In the genomic region with DNA sequence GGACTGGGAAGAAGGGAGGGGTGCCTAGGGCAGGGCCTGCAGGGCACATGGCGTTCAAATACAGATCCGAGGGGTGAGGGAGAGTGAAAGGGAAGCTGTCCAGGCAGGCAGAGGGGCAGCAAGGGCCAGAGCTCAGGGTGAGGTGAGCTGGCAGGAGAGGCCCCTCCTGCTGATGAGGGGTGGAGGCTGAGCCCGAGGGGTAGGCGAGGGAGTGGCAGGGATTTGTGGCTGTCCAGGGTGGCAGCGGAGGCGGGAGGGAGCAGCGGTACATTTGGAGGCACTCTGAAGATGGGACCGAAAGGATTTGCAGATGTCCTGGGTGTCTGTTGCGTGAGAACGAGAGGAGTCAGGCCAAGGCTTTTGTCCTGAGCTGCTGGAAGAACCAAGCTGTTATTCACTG, we compare ENCODE assay signal across 19 cellular contexts. TPM values are rescaled to one million over a fixed set of nuclear protein-coding genes. Genes with fewer than 3 reads are reported as not detected.
"Had no signal": no experiment of that assay in that cellular context is flagged by ENCODE, and none has a peak within 500 bp of the region (broad histone marks: within the 10 kb centered on the region; RNA-seq: fewer than 3 reads in every experiment).

No MANE protein-coding gene starts in this region.

- H3K27me3 Mint-ChIP-seq: effector memory CD8-positive, alpha-beta T cell; stimulated activated naive CD8-positive, alpha-beta T cell treated with anti-CD3 and anti-CD28 coated beads, Interleukin-15, Interleukin-2, amounts not matched to agents 100 ng/mL and 50 ng/mL, for 24 hours had no signal

- H3K9me3 Mint-ChIP-seq: activated naive CD4-positive, alpha-beta T cell treated with anti-CD3 and anti-CD28 coated beads for 36 hours; activated T-helper 2 cell treated with anti-CD3 and anti-CD28 coated beads, Interferon-gamma antibody, Interleukin-2, Interleukin-4, amounts not matched to agents 10 μg/mL and 5 μg/mL and 100 μg/mL, durations not matched to agents 14 hours and 24 hours and 36 hours; effector memory CD8-positive, alpha-beta T cell; natural killer cell treated with Interleukin-12 subunit alpha and Interleukin-12 subunit beta and Interleukin-15 and Interleukin-18, amount 100 ng/mL, for 72 hours had no signal

- DNase-seq: activated CD4-positive, alpha-beta T cell treated with anti-CD3 and anti-CD28 coated beads for 1 hour; activated CD4-positive, alpha-beta T cell treated with anti-CD3 and anti-CD28 coated beads, Interleukin-2, amount 50 U/mL, for 48 hours; activated CD8-positive, alpha-beta memory T cell treated with anti-CD3 and anti-CD28 coated beads, Interleukin-2, amount 10 ng/mL, durations not matched to agents 7 days and 5 days; activated naive CD4-positive, alpha-beta T cell treated with anti-CD3 and anti-CD28 coated beads for 36 hours; activated naive CD8-positive, alpha-beta T cell treated with anti-CD3 and anti-CD28 coated beads, Interleukin-2, amount 50 U/mL, for 24 hours; activated T-cell treated with anti-CD3 and anti-CD28 coated beads, Interleukin-2, amount 50 U/mL, for 1 hour; cerebellar nuclear complex; dermis blood vessel endothelial cell; effector memory CD8-positive, alpha-beta T cell; SW 1271 had no signal

- H3K27ac ChIP-seq: breast epithelium, epithelial cell of prostate, right lobe of liver, upper lobe of right lung had no signal

- H3K4me1 ChIP-seq: right lobe of liver, upper lobe of right lung had no signal

- ATAC-seq: activated CD8-positive, alpha-beta memory T cell treated with anti-CD3 and anti-CD28 coated beads, Interleukin-2, amount 10 ng/mL, durations not matched to agents 7 days and 5 days; activated naive CD8-positive, alpha-beta T cell treated with anti-CD3 and anti-CD28 coated beads, Interleukin-2, amount 50 U/mL, for 24 hours; effector memory CD8-positive, alpha-beta T cell; left lobe of liver; natural killer cell treated with Interleukin-12 subunit alpha and Interleukin-12 subunit beta and Interleukin-15 and Interleukin-18, amount 100 ng/mL, for 72 hours; right lobe of liver; upper lobe of right lung had no signal

- H3K36me3 Mint-ChIP-seq: activated CD8-positive, alpha-beta memory T cell treated with anti-CD3 and anti-CD28 coated beads, Interleukin-2, amount 10 ng/mL, durations not matched to agents 7 days and 5 days; natural killer cell treated with Interleukin-12 subunit alpha and Interleukin-12 subunit beta and Interleukin-15 and Interleukin-18, amount 100 ng/mL, for 72 hours had no signal

- H3K36me3 ChIP-seq: breast epithelium, right lobe of liver, upper lobe of right lung had no signal

- H3K27ac Mint-ChIP-seq: activated CD8-positive, alpha-beta memory T cell treated with anti-CD3 and anti-CD28 coated beads, Interleukin-2, amount 10 ng/mL, durations not matched to agents 7 days and 5 days; activated naive CD4-positive, alpha-beta T cell treated with anti-CD3 and anti-CD28 coated beads for 36 hours; activated naive CD8-positive, alpha-beta T cell treated with anti-CD3 and anti-CD28 coated beads, Interleukin-2, amount 50 U/mL, for 24 hours; activated T-helper 2 cell treated with anti-CD3 and anti-CD28 coated beads, Interferon-gamma antibody, Interleukin-2, Interleukin-4, amounts not matched to agents 10 μg/mL and 5 μg/mL and 100 μg/mL, durations not matched to agents 14 hours and 24 hours and 36 hours; effector memory CD8-positive, alpha-beta T cell; natural killer cell treated with Interleukin-12 subunit alpha and Interleukin-12 subunit beta and Interleukin-15 and Interleukin-18, amount 100 ng/mL, for 72 hours; stimulated activated naive CD8-positive, alpha-beta T cell treated with anti-CD3 and anti-CD28 coated beads, Interleukin-15, Interleukin-2, amounts not matched to agents 100 ng/mL and 50 ng/mL, for 24 hours had no signal

- H3K9me3 ChIP-seq: breast epithelium, right lobe of liver, upper lobe of right lung had no signal

- H3K4me2 ChIP-seq: smooth muscle cell had no signal

- H3K27me3 ChIP-seq: breast epithelium, right lobe of liver, upper lobe of right lung had no signal

- H3K4me3 ChIP-seq: breast epithelium, right lobe of liver, smooth muscle cell, upper lobe of right lung had no signal

- H3K4me3 Mint-ChIP-seq: activated CD8-positive, alpha-beta memory T cell treated with anti-CD3 and anti-CD28 coated beads, Interleukin-2, amount 10 ng/mL, durations not matched to agents 7 days and 5 days; activated naive CD4-positive, alpha-beta T cell treated with anti-CD3 and anti-CD28 coated beads for 36 hours; activated naive CD8-positive, alpha-beta T cell treated with anti-CD3 and anti-CD28 coated beads, Interleukin-2, amount 50 U/mL, for 24 hours; effector memory CD8-positive, alpha-beta T cell; natural killer cell treated with Interleukin-12 subunit alpha and Interleukin-12 subunit beta and Interleukin-15 and Interleukin-18, amount 100 ng/mL, for 72 hours; stimulated activated naive CD8-positive, alpha-beta T cell treated with anti-CD3 and anti-CD28 coated beads, Interleukin-15, Interleukin-2, amounts not matched to agents 100 ng/mL and 50 ng/mL, for 24 hours had no signal

- H3K4me1 Mint-ChIP-seq: activated CD8-positive, alpha-beta memory T cell treated with anti-CD3 and anti-CD28 coated beads, Interleukin-2, amount 10 ng/mL, durations not matched to agents 7 days and 5 days; activated naive CD8-positive, alpha-beta T cell treated with anti-CD3 and anti-CD28 coated beads, Interleukin-2, amount 50 U/mL, for 24 hours had no signal

RNA-seq across cellular contexts. Expression of a gene that starts 33.8 kb away (rescaled TPM):
- total RNA-seq: activated CD8-positive, alpha-beta memory T cell treated with anti-CD3 and anti-CD28 coated beads, Interleukin-2, amount 10 ng/mL, durations not matched to agents 7 days and 5 days; activated naive CD4-positive, alpha-beta T cell treated with anti-CD3 and anti-CD28 coated beads for 36 hours; natural killer cell treated with Interleukin-12 subunit alpha and Interleukin-12 subunit beta and Interleukin-15 and Interleukin-18, amount 100 ng/mL, for 72 hours had no signal
